In the genomic region with DNA sequence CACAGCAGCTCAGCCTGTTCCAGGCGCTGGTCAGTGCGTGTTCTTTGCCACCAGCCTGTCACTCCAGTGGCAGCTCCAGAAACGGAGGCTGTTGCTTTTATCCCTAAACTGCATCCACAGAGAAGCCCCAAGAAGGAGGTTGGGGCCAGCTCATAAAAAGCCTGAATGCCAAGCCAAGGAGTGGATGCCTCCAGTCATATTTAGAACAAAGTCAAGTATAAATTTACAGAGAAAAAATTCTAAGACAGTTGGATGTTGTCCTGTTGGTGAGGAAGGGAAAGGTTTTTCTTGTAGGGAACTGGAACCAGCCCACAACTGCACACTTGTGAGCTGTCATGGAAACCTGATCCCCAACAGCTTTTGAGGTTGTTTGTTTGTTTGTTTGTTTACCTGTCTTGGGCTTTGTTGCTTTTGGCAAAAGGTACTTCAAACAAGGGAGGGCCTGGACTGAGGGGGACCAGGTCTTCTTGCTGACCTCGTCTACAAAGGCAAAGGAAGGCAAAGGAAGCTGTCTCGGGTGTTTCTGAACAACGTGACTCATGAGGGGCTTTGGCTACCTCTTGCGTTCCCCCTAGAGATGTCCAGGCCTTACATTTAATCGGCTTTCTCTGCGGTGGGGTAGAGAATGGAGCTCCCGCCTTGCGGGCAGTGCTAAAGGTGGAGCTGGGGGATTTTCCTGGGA, we compare ENCODE assay signal across 21 cellular contexts. TPM values are rescaled to one million over a fixed set of nuclear protein-coding genes. Genes with fewer than 3 reads are reported as not detected.
DNase-seq lines count a peak whose midpoint lies in the region; ATAC-seq, FAIRE-seq and TF ChIP-seq lines count a peak whose summit lies in the region.
"Had no signal": no experiment of that assay in that cellular context is flagged by ENCODE, and none has a peak within 500 bp of the region (broad histone marks: within the 10 kb centered on the region; RNA-seq: fewer than 3 reads in every experiment).

No MANE protein-coding gene starts in this region.

- in situ Hi-C loops in mammary epithelial cell (cut with MboI; ENCODE audit: low sequenced_read_pairs in 2 of 2): no loop called here

- BruUV-seq in mammary epithelial cell (replicated peaks; lab: Mats Ljungman, UMichigan): no TSS peak
- no TSS peak for BruUV-seq in A673 (replicated peaks; lab: Mats Ljungman, UMichigan)

- TF ChIP-seq EP300 in A549 (IDR thresholded peaks at IDR 0.05): no peak

- H3K4me3 ChIP-seq in A549 (no peak overlapping the region), MG63 (no peak overlapping the region), mammary epithelial cell (replicated peaks in 1 of 3; ENCODE audit: insufficient read depth in 1 of 3, low read depth in 2 of 3, low read length in 3 of 3) (no peak overlapping the region), A673 (ENCODE audit: low read depth, low read length, poor library complexity, severe bottlenecking) (no peak overlapping the region)
- H3K4me3 ChIP-seq: cardiac muscle cell, spleen had no signal

- WGBS in A549 (ENCODE audit: missing lambda C conversion rate): 87% methylated on average over 10 of the region's 11 CpGs
- WGBS in mammary epithelial cell (ENCODE audit: low coverage, missing lambda C conversion rate): 17% methylated on average over 11 of the region's 11 CpGs

- H3K4me1 ChIP-seq in A549 (peaks cover 48% of the 10 kb centered on the region), mammary epithelial cell (ENCODE audit: insufficient read depth, low read length) (peaks cover 64% of the 10 kb centered on the region), A673 (ENCODE audit: insufficient read depth, low read length, poor library complexity, severe bottlenecking) (no peaks in the 10 kb centered on the region)

- TF ChIP-seq CTCF in A549 (IDR thresholded peaks at IDR 0.05) (no peak), mammary epithelial cell (conservative IDR thresholded peaks at IDR 0.05 in 1 of 2, IDR thresholded peaks at IDR 0.05 in 1 of 2; ENCODE audit: extremely low read depth in 1 of 2, insufficient read depth in 1 of 2, low read depth in 1 of 2, low read length in 2 of 2) (no peak), nephron (IDR thresholded peaks at IDR 0.05; ENCODE audit: unreplicated experiment in 3 of 3) (no peak), A673 (conservative IDR thresholded peaks at IDR 0.05; ENCODE audit: low read depth, low read length) (no peak)

- H3K36me3 ChIP-seq in MG63: no peaks in the 10 kb centered on the region
- H3K36me3 ChIP-seq in mammary epithelial cell (ENCODE audit: insufficient read depth, low read length): no peaks in the 10 kb centered on the region
- no peaks in the 10 kb centered on the region for H3K36me3 ChIP-seq in A673 (ENCODE audit: insufficient read depth, low read length, poor library complexity, severe bottlenecking)
- H3K36me3 ChIP-seq: cardiac muscle cell had no signal

- peaks cover 50% of the 10 kb centered on the region for H3K4me1 Mint-ChIP-seq in nephron
- H3K4me1 Mint-ChIP-seq in stimulated activated naive B cell treated with anti-CD40 and anti-IgM and Interleukin-4, amounts not matched to agents 10 μg/mL and 1 μg/mL and 100 μg/mL, for 72 hours: peaks cover 0 to 6% of the 10 kb centered on the region in 2 donors
- peaks cover 15% of the 10 kb centered on the region for H3K4me1 Mint-ChIP-seq in stimulated activated naive CD8-positive, alpha-beta T cell treated with anti-CD3 and anti-CD28 coated beads, Interleukin-15, amount 100 ng/mL, for 72 hours
- H3K4me1 Mint-ChIP-seq: activated naive CD4-positive, alpha-beta T cell treated with anti-CD3 and anti-CD28 coated beads, Interleukin-2, amount 50 U/mL, for 24 hours had no signal

- no peaks in the 10 kb centered on the region for H3K36me3 Mint-ChIP-seq in nephron (ENCODE audit: low read depth)
- H3K36me3 Mint-ChIP-seq in stimulated activated naive B cell treated with anti-CD40 and anti-IgM and Interleukin-4, amounts not matched to agents 10 μg/mL and 1 μg/mL and 100 μg/mL, for 72 hours: no peaks in the 10 kb centered on the region
- H3K36me3 Mint-ChIP-seq: activated naive CD4-positive, alpha-beta T cell treated with anti-CD3 and anti-CD28 coated beads, Interleukin-2, amount 50 U/mL, for 24 hours had no signal

- H3K79me2 ChIP-seq in mammary epithelial cell (ENCODE audit: insufficient read depth, low read length): no peaks in the 10 kb centered on the region

- H4K20me1 ChIP-seq in mammary epithelial cell (ENCODE audit: insufficient read depth, low read length): no peaks in the 10 kb centered on the region

- peak overlapping the region; percentile 78 for H2AFZ ChIP-seq in mammary epithelial cell (ENCODE audit: low read depth, low read length)

- H3K4me2 ChIP-seq in A549 (no peak overlapping the region), mammary epithelial cell (ENCODE audit: insufficient read depth, low read depth, low read length) (peak overlapping the region; percentile 29)

- H3K4me3 Mint-ChIP-seq in nephron: no peak overlapping the region
- no peak overlapping the region for H3K4me3 Mint-ChIP-seq in stimulated activated naive B cell treated with anti-CD40 and anti-IgM and Interleukin-4, amounts not matched to agents 10 μg/mL and 1 μg/mL and 100 μg/mL, for 72 hours
- H3K4me3 Mint-ChIP-seq in stimulated activated naive CD8-positive, alpha-beta T cell treated with anti-CD3 and anti-CD28 coated beads, Interleukin-15, amount 100 ng/mL, for 72 hours: no peak overlapping the region
- H3K4me3 Mint-ChIP-seq: activated naive CD4-positive, alpha-beta T cell treated with anti-CD3 and anti-CD28 coated beads, Interleukin-2, amount 50 U/mL, for 24 hours had no signal

- intact Hi-C loops in mammary epithelial cell (cut with micrococcal nuclease) (no loop called here), A673 (cut with micrococcal nuclease; ENCODE audit: unreplicated experiment) (no loop called here)

- H3K27me3 Mint-ChIP-seq in nephron (ENCODE audit: low read depth): peaks cover 4% of the 10 kb centered on the region
- peaks cover 8 to 19% of the 10 kb centered on the region in 2 donors for H3K27me3 Mint-ChIP-seq in stimulated activated naive B cell treated with anti-CD40 and anti-IgM and Interleukin-4, amounts not matched to agents 10 μg/mL and 1 μg/mL and 100 μg/mL, for 72 hours
- H3K27me3 Mint-ChIP-seq in stimulated activated naive CD8-positive, alpha-beta T cell treated with anti-CD3 and anti-CD28 coated beads, Interleukin-15, amount 100 ng/mL, for 72 hours: peaks cover 20% of the 10 kb centered on the region
- H3K27me3 Mint-ChIP-seq: activated naive CD4-positive, alpha-beta T cell treated with anti-CD3 and anti-CD28 coated beads, Interleukin-2, amount 50 U/mL, for 24 hours had no signal

- DNase-seq in A549 (ENCODE audit: low read depth in 1 of 2, low spot score in 1 of 2): no peak
- DNase-seq in MG63: peak; percentile 35
- DNase-seq in mammary epithelial cell: peak; percentile 24
- no peak for DNase-seq in stimulated activated naive B cell treated with anti-CD40 and anti-IgM and Interleukin-4, amounts not matched to agents 10 μg/mL and 1 μg/mL and 100 μg/mL, for 72 hours
- no peak for DNase-seq in stimulated activated naive CD8-positive, alpha-beta T cell treated with anti-CD3 and anti-CD28 coated beads, Interleukin-15, amount 100 ng/mL, for 72 hours
- no peak for DNase-seq in A673 (ENCODE audit: low spot score)
- DNase-seq: activated CD4-positive, alpha-beta T cell treated with anti-CD3 and anti-CD28 coated beads for 1 hour; Caco-2; effector CD8-positive, alpha-beta T cell; NCI-H2081 treated with DMSO at 0.1 percent for 48 hours; NCI-H774; occipital lobe; spleen had no signal

- H3K27me3 ChIP-seq in MG63 (no peaks in the 10 kb centered on the region), mammary epithelial cell (ENCODE audit: insufficient read depth, low read length) (no peaks in the 10 kb centered on the region), A673 (replicated peaks; ENCODE audit: insufficient read depth, low read depth, low read length, poor library complexity) (no peaks in the 10 kb centered on the region)
- H3K27me3 ChIP-seq: cardiac muscle cell, spleen had no signal

- no peak overlapping the region for H3K9ac ChIP-seq in mammary epithelial cell (ENCODE audit: insufficient read depth, low read length)

- TF ChIP-seq RAD21 in A549 (conservative IDR thresholded peaks at IDR 0.05 in 1 of 2, IDR thresholded peaks at IDR 0.05 in 1 of 2): no peak

- H3K27ac ChIP-seq in A549: peak overlapping the region; percentile 90 to 93; a peak in 5 of 6 replicates
- H3K27ac ChIP-seq in mammary epithelial cell (ENCODE audit: insufficient read depth, low read depth, low read length): peak overlapping the region; percentile 9
- no peak overlapping the region for H3K27ac ChIP-seq in A673 (ENCODE audit: low read depth, low read length, poor library complexity, severe bottlenecking)
- H3K27ac ChIP-seq: cardiac muscle cell, spleen had no signal

- no peak for TF ChIP-seq POLR2A in A549 (IDR thresholded peaks at IDR 0.05; ENCODE audit: low read length)

- peak overlapping the region in 2 of 3 experiments; percentile 48 to 85 for H3K27ac Mint-ChIP-seq in nephron
- H3K27ac Mint-ChIP-seq in stimulated activated naive B cell treated with anti-CD40 and anti-IgM and Interleukin-4, amounts not matched to agents 10 μg/mL and 1 μg/mL and 100 μg/mL, for 72 hours: no peak overlapping the region
- no peak overlapping the region for H3K27ac Mint-ChIP-seq in stimulated activated naive CD8-positive, alpha-beta T cell treated with anti-CD3 and anti-CD28 coated beads, Interleukin-15, amount 100 ng/mL, for 72 hours
- H3K27ac Mint-ChIP-seq: activated naive CD4-positive, alpha-beta T cell treated with anti-CD3 and anti-CD28 coated beads, Interleukin-2, amount 50 U/mL, for 24 hours had no signal

- FAIRE-seq in A549 (lab: Jason Lieb, UNC): no peak
- FAIRE-seq: GM18507 had no signal

- no peaks in the 10 kb centered on the region for H3K9me3 Mint-ChIP-seq in nephron
- no peaks in the 10 kb centered on the region for H3K9me3 Mint-ChIP-seq in stimulated activated naive B cell treated with anti-CD40 and anti-IgM and Interleukin-4, amounts not matched to agents 10 μg/mL and 1 μg/mL and 100 μg/mL, for 72 hours
- H3K9me3 Mint-ChIP-seq in stimulated activated naive CD8-positive, alpha-beta T cell treated with anti-CD3 and anti-CD28 coated beads, Interleukin-15, amount 100 ng/mL, for 72 hours: no peaks in the 10 kb centered on the region
- H3K9me3 Mint-ChIP-seq: activated naive CD4-positive, alpha-beta T cell treated with anti-CD3 and anti-CD28 coated beads, Interleukin-2, amount 50 U/mL, for 24 hours had no signal

- ATAC-seq in A549 (no peak), GM18907 (IDR thresholded peaks at IDR 0.05; ENCODE audit: unreplicated experiment) (no peak)
- no peak for ATAC-seq in stimulated activated naive B cell treated with anti-CD40 and anti-IgM and Interleukin-4, amounts not matched to agents 10 μg/mL and 1 μg/mL and 100 μg/mL, for 72 hours (replicated peaks)
- no peak for ATAC-seq in stimulated activated naive CD8-positive, alpha-beta T cell treated with anti-CD3 and anti-CD28 coated beads, Interleukin-15, amount 100 ng/mL, for 72 hours

- dilution Hi-C loops in mammary epithelial cell (cut with HindIII; ENCODE audit: low sequenced_read_pairs): no loop called here

- H3K9me3 ChIP-seq in A549 (no peaks in the 10 kb centered on the region), MG63 (no peaks in the 10 kb centered on the region), mammary epithelial cell (replicated peaks; ENCODE audit: insufficient read depth, low read length) (no peaks in the 10 kb centered on the region), A673 (ENCODE audit: low read depth, low read length, poor library complexity, severe bottlenecking) (no peaks in the 10 kb centered on the region)
- H3K9me3 ChIP-seq: Caco-2, spleen had no signal

- POLR2A ChIA-PET in A549 (lab: Yijun Ruan, JAX): interaction anchor here (1.1 kb wide), 1 partner anchor 39 kb away, joined by 4 read pairs; no protein-coding TSS in a partner anchor
- POLR2A ChIA-PET in A673 (lab: Charles Lee; ENCODE audit: low non-redundant PET): no interaction called here

- CTCF ChIA-PET in A549 (lab: Yijun Ruan, JAX) (interaction anchor here (0.6 to 40.0 kb wide), 9 partner anchors 10 to 83 kb away, joined by 3 to 785 read pairs (median 9); partner anchors contain the start of genes NR6A1, OLFML2A and WDR38), mammary epithelial cell (lab: Charles Lee; ENCODE audit: low non-redundant PET) (interaction anchor here (0.6 kb wide), 1 partner anchor 34 kb away, joined by 19 read pairs; no protein-coding TSS in a partner anchor), A673 (lab: Charles Lee) (no interaction called here)

RNA-seq across cellular contexts. Expression of gene OLFML2A, which starts 36.7 kb away (rescaled TPM):
- polyA plus RNA-seq in A549 (2011; rRNA removed) (8.2 and 11.8 TPM in 2 replicates), A549 (2017; fragmentation: RNase III; extraction: RNeasy Plus Mini Kit Qiagen cat#74134 plus additional on column Dnase treatment) (11.3 to 16.2 TPM (median 14.5 TPM) in 3 replicates), mammary epithelial cell (1.6 TPM)
- 6.8 and 12.1 TPM in 2 replicates for polyA plus RNA-seq in A549 (2012; cell fraction: cytosol; rRNA removed)
- polyA plus RNA-seq in A549 (2012; cell fraction: nucleus; rRNA removed): 14.9 and 16.6 TPM in 2 replicates
- polyA minus RNA-seq in A549 (2011; rRNA and poly(A)+ RNA removed): 10.8 and 11.7 TPM in 2 replicates
- 0.20 and 1.5 TPM in 2 replicates for total RNA-seq in MG63 (2014; rRNA removed; shearing (Covaris generic); ENCODE audit: low replicate concordance)
- total RNA-seq in mammary epithelial cell (1 to 10 TPM; 4.2 to 6.2 TPM), A673 (2021) (1.4 and 2.9 TPM in 2 replicates)
- 2.3 TPM for polyA minus RNA-seq in mammary epithelial cell
- total RNA-seq: T-helper 2 cell treated with Interferon-gamma antibody and Interleukin-4, amounts not matched to agents 100 ng/mL and 5 ng/mL, for 36 hours had no signal

RNA-seq across cellular contexts. Expression of gene WDR38, which starts 39.6 kb away (rescaled TPM):
- polyA plus RNA-seq in A549 (2011; rRNA removed): not detected in 2 replicates
- 0.04 and 0.05 TPM in 2 replicates for polyA plus RNA-seq in A549 (2012; cell fraction: cytosol; rRNA removed)
- 0.07 TPM in 1 of 2 replicates, not detected in the other for polyA plus RNA-seq in A549 (2012; cell fraction: nucleus; rRNA removed)
- polyA plus RNA-seq in A549 (2017; fragmentation: RNase III; extraction: RNeasy Plus Mini Kit Qiagen cat#74134 plus additional on column Dnase treatment): 0.12 TPM in 1 of 3 replicates, not detected in the others
- not detected in 2 replicates for polyA minus RNA-seq in A549 (2011; rRNA and poly(A)+ RNA removed)
- not detected in 2 replicates for total RNA-seq in MG63 (2014; rRNA removed; shearing (Covaris generic); ENCODE audit: low replicate concordance)
- not detected for total RNA-seq in mammary epithelial cell
- not detected for polyA plus RNA-seq in mammary epithelial cell
- not detected for polyA minus RNA-seq in mammary epithelial cell
- total RNA-seq in A673 (2021): not detected in 2 replicates
- total RNA-seq: Caco-2; cardiac muscle cell; fibroblast of villous mesenchyme; lung microvascular endothelial cell; occipital lobe; spleen; T-helper 2 cell treated with Interferon-gamma antibody and Interleukin-4, amounts not matched to agents 100 ng/mL and 5 ng/mL, for 36 hours had no signal
- polyA plus RNA-seq: cardiac muscle cell, spleen had no signal

RNA-seq across cellular contexts. Expression of gene NR6A1, which starts 42.5 kb away (rescaled TPM):
- polyA plus RNA-seq in A549 (2011; rRNA removed): 3.3 and 4.1 TPM in 2 replicates
- 1.1 and 1.3 TPM in 2 replicates for polyA plus RNA-seq in A549 (2012; cell fraction: cytosol; rRNA removed)
- polyA plus RNA-seq in A549 (2012; cell fraction: nucleus; rRNA removed): 4.7 and 6.2 TPM in 2 replicates
- polyA plus RNA-seq in A549 (2017; fragmentation: RNase III; extraction: RNeasy Plus Mini Kit Qiagen cat#74134 plus additional on column Dnase treatment): 1.7 to 1.8 TPM (median 1.7 TPM) in 3 replicates
- polyA minus RNA-seq in A549 (2011; rRNA and poly(A)+ RNA removed): 9.3 and 15.1 TPM in 2 replicates
- 0.37 and 2.5 TPM in 2 replicates for total RNA-seq in MG63 (2014; rRNA removed; shearing (Covaris generic); ENCODE audit: low replicate concordance)
- 1 to 10 TPM; 3.2 to 4.8 TPM for total RNA-seq in mammary epithelial cell
- polyA plus RNA-seq in mammary epithelial cell: 0.76 TPM
- 1.1 TPM for polyA minus RNA-seq in mammary epithelial cell
- 5.3 and 6.8 TPM in 2 replicates for total RNA-seq in A673 (2021)

RNA-seq across cellular contexts. Expression of gene RPL35, which starts 48.1 kb away (rescaled TPM):
- polyA plus RNA-seq in A549 (2011; rRNA removed) (3,076 and 3,452 TPM in 2 replicates), A549 (2017; fragmentation: RNase III; extraction: RNeasy Plus Mini Kit Qiagen cat#74134 plus additional on column Dnase treatment) (2,179 to 2,449 TPM (median 2,307 TPM) in 3 replicates), mammary epithelial cell (2,723 TPM)
- 3,719 and 4,748 TPM in 2 replicates for polyA plus RNA-seq in A549 (2012; cell fraction: cytosol; rRNA removed)
- polyA plus RNA-seq in A549 (2012; cell fraction: nucleus; rRNA removed): 1,546 and 2,457 TPM in 2 replicates
- 258 and 279 TPM in 2 replicates for polyA minus RNA-seq in A549 (2011; rRNA and poly(A)+ RNA removed)
- total RNA-seq in MG63 (2014; rRNA removed; shearing (Covaris generic); ENCODE audit: low replicate concordance): 3,004 and 3,358 TPM in 2 replicates
- total RNA-seq in mammary epithelial cell (1,000 to 10,000 TPM; 1,457 to 1,657 TPM), A673 (2021) (1,564 and 1,637 TPM in 2 replicates)
- 1,172 TPM for polyA minus RNA-seq in mammary epithelial cell

RNA-seq across cellular contexts. Expression of gene ARPC5L, which starts 48.3 kb away (rescaled TPM):
- polyA plus RNA-seq in A549 (2011; rRNA removed) (44.9 and 62.8 TPM in 2 replicates), A549 (2017; fragmentation: RNase III; extraction: RNeasy Plus Mini Kit Qiagen cat#74134 plus additional on column Dnase treatment) (59.4 to 65.6 TPM (median 59.9 TPM) in 3 replicates), mammary epithelial cell (76.4 TPM)
- polyA plus RNA-seq in A549 (2012; cell fraction: cytosol; rRNA removed): 56.5 and 64.9 TPM in 2 replicates
- 35.2 and 46.8 TPM in 2 replicates for polyA plus RNA-seq in A549 (2012; cell fraction: nucleus; rRNA removed)
- 13.2 and 17.5 TPM in 2 replicates for polyA minus RNA-seq in A549 (2011; rRNA and poly(A)+ RNA removed)
- 48.0 and 59.7 TPM in 2 replicates for total RNA-seq in MG63 (2014; rRNA removed; shearing (Covaris generic); ENCODE audit: low replicate concordance)
- total RNA-seq in mammary epithelial cell (10 to 100 TPM; 21.2 to 79.8 TPM), A673 (2021) (73.3 and 73.9 TPM in 2 replicates)
- polyA minus RNA-seq in mammary epithelial cell: 46.6 TPM

Comparison
In these comparisons a context has a peak if more than half of its experiments do, and no peak if none do; other contexts are left out.
1. DNase-seq: peak in MG63 (single experiment) and mammary epithelial cell (single experiment); none in A549 (0 of 2), stimulated activated naive B cell treated with anti-CD40 and anti-IgM and Interleukin-4, amounts not matched to agents 10 μg/mL and 1 μg/mL and 100 μg/mL, for 72 hours (single experiment), stimulated activated naive CD8-positive, alpha-beta T cell treated with anti-CD3 and anti-CD28 coated beads, Interleukin-15, amount 100 ng/mL, for 72 hours (0 of 2) and A673 (single experiment).
2. H3K27ac Mint-ChIP-seq: peak in nephron (2 of 3); none in stimulated activated naive B cell treated with anti-CD40 and anti-IgM and Interleukin-4, amounts not matched to agents 10 μg/mL and 1 μg/mL and 100 μg/mL, for 72 hours (single experiment) and stimulated activated naive CD8-positive, alpha-beta T cell treated with anti-CD3 and anti-CD28 coated beads, Interleukin-15, amount 100 ng/mL, for 72 hours (0 of 2).